In genomic region chr1:243938146-243938676, GRCh38 we compare ENCODE assay signal across 14 cellular contexts.
A peak's percentile ranks its signal among the peaks of the same experiment; 100 is the strongest.
DNase-seq lines count a peak whose midpoint lies in the region; ATAC-seq and TF ChIP-seq lines count a peak whose summit lies in the region.
"Had no signal": no experiment of that assay in that cellular context is flagged by ENCODE, and none has a peak within 500 bp of the region (broad histone marks: within the 10 kb centered on the region; RNA-seq: fewer than 3 reads in every experiment).

No MANE protein-coding gene starts in this region.

- H3K27me3 Mint-ChIP-seq in activated T-cell treated with anti-CD3 and anti-CD28 coated beads, Interleukin-2, amount 50 U/mL, for 72 hours (ENCODE audit: low read depth), result peaks cover 27% of the 10 kb centered on the region
- H3K27me3 Mint-ChIP-seq in activated T-cell treated with anti-CD3 and anti-CD28 coated beads, Interleukin-2, amount 50 U/mL, for 4 hours (ENCODE audit: low read depth), result peaks cover 13% of the 10 kb centered on the region
- H3K27me3 Mint-ChIP-seq in HFFc6 (ENCODE audit: insufficient read depth), result no peaks in the 10 kb centered on the region; the same call in 1 of the 2 replicates
- H3K27me3 Mint-ChIP-seq in activated T-helper 2 cell treated with anti-CD3 and anti-CD28 coated beads, Interferon-gamma antibody, Interleukin-2, Interleukin-4, amounts not matched to agents 10 μg/mL and 5 μg/mL and 100 μg/mL, durations not matched to agents 14 hours and 24 hours and 36 hours (ENCODE audit: low read depth), result peaks cover 4% of the 10 kb centered on the region

- peak overlapping the region in 1 of 2 donors; percentile 67 for H3K4me3 Mint-ChIP-seq in activated T-cell treated with anti-CD3 and anti-CD28 coated beads, Interleukin-2, amount 50 U/mL, for 72 hours
- H3K4me3 Mint-ChIP-seq in activated T-cell treated with anti-CD3 and anti-CD28 coated beads, Interleukin-2, amount 50 U/mL, for 4 hours, result no peak overlapping the region
- H3K4me3 Mint-ChIP-seq in HFFc6, result no peak overlapping the region
- H3K4me3 Mint-ChIP-seq in activated T-helper 2 cell treated with anti-CD3 and anti-CD28 coated beads, Interferon-gamma antibody, Interleukin-2, Interleukin-4, amounts not matched to agents 10 μg/mL and 5 μg/mL and 100 μg/mL, durations not matched to agents 14 hours and 24 hours and 36 hours (ENCODE audit: low read depth), result no peak overlapping the region
- H3K4me3 Mint-ChIP-seq: CD14-positive monocyte; CD8-positive, alpha-beta T cell; H9 had no signal

- no peak for DNase-seq in activated T-cell treated with anti-CD3 and anti-CD28 coated beads, Interleukin-2, amount 50 U/mL, for 72 hours
- DNase-seq in activated T-cell treated with anti-CD3 and anti-CD28 coated beads, Interleukin-2, amount 50 U/mL, for 4 hours, result no peak
- DNase-seq in HFFc6 (no peak), lung microvascular endothelial cell (ENCODE audit: low read depth in 2 of 2) (peak; percentile 27 to 36), NCI-H1105 treated with DMSO at 0.1 percent for 48 hours (lab: John Stamatoyannopoulos, UW) (no peak)
- DNase-seq in activated T-helper 2 cell treated with anti-CD3 and anti-CD28 coated beads, Interferon-gamma antibody, Interleukin-2, Interleukin-4, amounts not matched to agents 10 μg/mL and 5 μg/mL and 100 μg/mL, durations not matched to agents 14 hours and 24 hours and 36 hours (ENCODE audit: low spot score), result no peak
- DNase-seq: Caco-2, DND-41, GDM1, GOT3, H9 had no signal

- peak overlapping the region; percentile 80 for H3K27ac Mint-ChIP-seq in activated T-cell treated with anti-CD3 and anti-CD28 coated beads, Interleukin-2, amount 50 U/mL, for 72 hours
- H3K27ac Mint-ChIP-seq in HFFc6, result peak overlapping the region; percentile 40; the same call in 1 of the 2 replicates
- H3K27ac Mint-ChIP-seq in activated T-helper 2 cell treated with anti-CD3 and anti-CD28 coated beads, Interferon-gamma antibody, Interleukin-2, Interleukin-4, amounts not matched to agents 10 μg/mL and 5 μg/mL and 100 μg/mL, durations not matched to agents 14 hours and 24 hours and 36 hours, result peak overlapping the region; percentile 2
- H3K27ac Mint-ChIP-seq: CD14-positive monocyte; CD8-positive, alpha-beta T cell had no signal

- intact Hi-C loops in activated T-helper 2 cell treated with anti-CD3 and anti-CD28 coated beads, Interferon-gamma antibody, Interleukin-2, Interleukin-4, amounts not matched to agents 10 μg/mL and 5 μg/mL and 100 μg/mL, durations not matched to agents 14 hours and 24 hours and 36 hours (cut with micrococcal nuclease), result loop anchor here (5.0 kb wide), 1 partner anchor 86 kb away; the partner anchor contains the start of gene AKT3

- H3K4me1 Mint-ChIP-seq in activated T-cell treated with anti-CD3 and anti-CD28 coated beads, Interleukin-2, amount 50 U/mL, for 72 hours (ENCODE audit: low read depth), result peaks cover 41% of the 10 kb centered on the region
- peaks cover 9% of the 10 kb centered on the region for H3K4me1 Mint-ChIP-seq in activated T-cell treated with anti-CD3 and anti-CD28 coated beads, Interleukin-2, amount 50 U/mL, for 4 hours (ENCODE audit: low read depth)
- peaks cover 42% of the 10 kb centered on the region for H3K4me1 Mint-ChIP-seq in HFFc6 (ENCODE audit: low read depth)
- peaks cover 15% of the 10 kb centered on the region for H3K4me1 Mint-ChIP-seq in activated T-helper 2 cell treated with anti-CD3 and anti-CD28 coated beads, Interferon-gamma antibody, Interleukin-2, Interleukin-4, amounts not matched to agents 10 μg/mL and 5 μg/mL and 100 μg/mL, durations not matched to agents 14 hours and 24 hours and 36 hours (ENCODE audit: low read depth)

- H3K9me3 Mint-ChIP-seq in activated T-cell treated with anti-CD3 and anti-CD28 coated beads, Interleukin-2, amount 50 U/mL, for 72 hours, result peaks cover 0 to 6% of the 10 kb centered on the region in 2 donors
- H3K9me3 Mint-ChIP-seq in activated T-cell treated with anti-CD3 and anti-CD28 coated beads, Interleukin-2, amount 50 U/mL, for 4 hours, result peaks cover 6% of the 10 kb centered on the region
- H3K9me3 Mint-ChIP-seq in HFFc6, result peaks cover 11% of the 10 kb centered on the region
- peaks cover 8% of the 10 kb centered on the region for H3K9me3 Mint-ChIP-seq in activated T-helper 2 cell treated with anti-CD3 and anti-CD28 coated beads, Interferon-gamma antibody, Interleukin-2, Interleukin-4, amounts not matched to agents 10 μg/mL and 5 μg/mL and 100 μg/mL, durations not matched to agents 14 hours and 24 hours and 36 hours

- H3K36me3 Mint-ChIP-seq in activated T-cell treated with anti-CD3 and anti-CD28 coated beads, Interleukin-2, amount 50 U/mL, for 72 hours (ENCODE audit: insufficient read depth in 2 of 2), result peaks cover 0 to 1% of the 10 kb centered on the region in 2 donors
- H3K36me3 Mint-ChIP-seq in activated T-cell treated with anti-CD3 and anti-CD28 coated beads, Interleukin-2, amount 50 U/mL, for 4 hours (ENCODE audit: insufficient read depth), result no peaks in the 10 kb centered on the region
- H3K36me3 Mint-ChIP-seq in HFFc6 (ENCODE audit: low read depth), result peaks cover 17% of the 10 kb centered on the region
- H3K36me3 Mint-ChIP-seq in activated T-helper 2 cell treated with anti-CD3 and anti-CD28 coated beads, Interferon-gamma antibody, Interleukin-2, Interleukin-4, amounts not matched to agents 10 μg/mL and 5 μg/mL and 100 μg/mL, durations not matched to agents 14 hours and 24 hours and 36 hours (ENCODE audit: low read depth), result no peaks in the 10 kb centered on the region
- H3K36me3 Mint-ChIP-seq: CD14-positive monocyte; CD8-positive, alpha-beta T cell had no signal

- TF ChIP-seq CTCF in HFFc6 (IDR thresholded peaks at IDR 0.05), result no peak

- peak; percentile 41 to 56 for ATAC-seq in activated T-cell treated with anti-CD3 and anti-CD28 coated beads, Interleukin-2, amount 50 U/mL, for 72 hours (replicated peaks in 1 of 2)
- no peak for ATAC-seq in activated T-cell treated with anti-CD3 and anti-CD28 coated beads, Interleukin-2, amount 50 U/mL, for 4 hours
- ATAC-seq in HG02623 (IDR thresholded peaks at IDR 0.05; ENCODE audit: unreplicated experiment), result no peak
- ATAC-seq: CD8-positive, alpha-beta T cell had no signal

Comparison
In these comparisons a context has a peak if more than half of its experiments do, and no peak if none do; other contexts are left out.
1. ATAC-seq: peak in activated T-cell treated with anti-CD3 and anti-CD28 coated beads, Interleukin-2, amount 50 U/mL, for 72 hours (2 of 2); none in activated T-cell treated with anti-CD3 and anti-CD28 coated beads, Interleukin-2, amount 50 U/mL, for 4 hours (0 of 2) and HG02623 (single experiment).
2. DNase-seq: peak in lung microvascular endothelial cell (2 of 2); none in activated T-cell treated with anti-CD3 and anti-CD28 coated beads, Interleukin-2, amount 50 U/mL, for 72 hours (0 of 2), activated T-cell treated with anti-CD3 and anti-CD28 coated beads, Interleukin-2, amount 50 U/mL, for 4 hours (single experiment), HFFc6 (single experiment), activated T-helper 2 cell treated with anti-CD3 and anti-CD28 coated beads, Interferon-gamma antibody, Interleukin-2, Interleukin-4, amounts not matched to agents 10 μg/mL and 5 μg/mL and 100 μg/mL, durations not matched to agents 14 hours and 24 hours and 36 hours (single experiment) and NCI-H1105 treated with DMSO at 0.1 percent for 48 hours (single experiment).
3. H3K27ac Mint-ChIP-seq: peak in every context shown above with its lines; median percentile 80 in activated T-cell treated with anti-CD3 and anti-CD28 coated beads, Interleukin-2, amount 50 U/mL, for 72 hours; 40 in HFFc6; 2 in activated T-helper 2 cell treated with anti-CD3 and anti-CD28 coated beads, Interferon-gamma antibody, Interleukin-2, Interleukin-4, amounts not matched to agents 10 μg/mL and 5 μg/mL and 100 μg/mL, durations not matched to agents 14 hours and 24 hours and 36 hours.